1 cellular context compared by ENCODE assay signal in genomic region chr7:135493362-135493761, GRCh38.
TF ChIP-seq lines count a peak whose summit lies in the region.

No MANE protein-coding gene starts in this region.

TF ChIP-seq in GM12878, 131 proteins besides CTCF, POLR2A, EP300 and RAD21:
- TF ChIP-seq TCF12 (IDR thresholded peaks at IDR 0.05; ENCODE audit: low read depth, low read length) (no peak), ZNF24 (IDR thresholded peaks at IDR 0.05) (no peak), BCL11A (IDR thresholded peaks at IDR 0.05; ENCODE audit: low read depth, low read length) (no peak), SRF (IDR thresholded peaks at IDR 0.05; ENCODE audit: low read depth in 2 of 2, low read length in 2 of 2) (no peak), PBX3 (IDR thresholded peaks at IDR 0.05; ENCODE audit: insufficient replicate concordance, low read depth, low read length) (no peak), ASH2L (IDR thresholded peaks at IDR 0.05; ENCODE audit: borderline replicate concordance, low read depth) (no peak), LARP7 (IDR thresholded peaks at IDR 0.05) (no peak), KAT2A (conservative IDR thresholded peaks at IDR 0.05; ENCODE audit: control insufficient read depth, low read depth, low read length) (no peak), ELK1 (IDR thresholded peaks at IDR 0.05; ENCODE audit: low read depth, low read length) (no peak), E2F8 (IDR thresholded peaks at IDR 0.05; ENCODE audit: low read depth, partially characterized antibody) (no peak), ZNF274 (IDR thresholded peaks at IDR 0.05; ENCODE audit: insufficient read depth, insufficient read length) (no peak), FOS (IDR thresholded peaks at IDR 0.05; ENCODE audit: borderline replicate concordance, extremely low read depth, insufficient read length) (no peak), CBFB (IDR thresholded peaks at IDR 0.05; ENCODE audit: low read depth) (no peak), CHD4 (IDR thresholded peaks at IDR 0.05) (no peak)
